ENCODE assay signal across 8 cellular contexts in genomic region chr1:61080408-61081134, GRCh38. TPM values are rescaled to one million over a fixed set of nuclear protein-coding genes. Genes with fewer than 3 reads are reported as not detected.
DNase-seq lines count a peak whose midpoint lies in the region; ATAC-seq and TF ChIP-seq lines count a peak whose summit lies in the region.

No MANE protein-coding gene starts in this region.

- H3K9ac ChIP-seq in IMR-90 (ENCODE audit: low read depth, low read length) = no peak overlapping the region

- H3K18ac ChIP-seq in IMR-90 (ENCODE audit: low read depth, low read length) = no peak overlapping the region

- H3K4me3 Mint-ChIP-seq in naive B cell = peak overlapping the region; percentile 1 to 94 (median 72)

- H3K79me1 ChIP-seq in IMR-90 (ENCODE audit: low read depth in 1 of 2, low read length in 2 of 2) = no peaks in the 10 kb centered on the region

- H3K4me2 ChIP-seq in IMR-90 (ENCODE audit: low read depth, low read length) = peak overlapping the region; percentile 46

- H3K36me3 Mint-ChIP-seq in naive B cell = no peaks in the 10 kb centered on the region

- TF ChIP-seq RAD21 in IMR-90 (IDR thresholded peaks at IDR 0.05; ENCODE audit: low read length) = no peak

- 0 out of 2 replicates have a peak overlapping the region, but pooled peaks have one; percentile 35 for H3K56ac ChIP-seq in IMR-90 (ENCODE audit: extremely low read depth, insufficient read depth, low read length)

- H3K27ac Mint-ChIP-seq in naive B cell = peak overlapping the region in 1 of 6 donors; percentile 34

- H3K36me3 ChIP-seq in BE2C (no peaks in the 10 kb centered on the region), IMR-90 (ENCODE audit: control insufficient read depth, insufficient read depth, low read length) (no peaks in the 10 kb centered on the region)

- no peak overlapping the region for H4K5ac ChIP-seq in IMR-90 (ENCODE audit: low read depth, low read length)

- no peak overlapping the region for H3K27ac ChIP-seq in IMR-90 (ENCODE audit: insufficient read depth, low read length)

- H2BK120ac ChIP-seq in IMR-90 (ENCODE audit: low read depth, low read length) = no peak overlapping the region

- DNase-seq in BE2C = no peak
- DNase-seq in IMR-90 = no peak
- peak; percentile 40 for DNase-seq in cerebellar cortex (ENCODE audit: low spot score)
- no peak for DNase-seq in naive B cell
- DNase-seq in NCI-H510A (lab: John Stamatoyannopoulos, UW) = no peak
- no peak for DNase-seq in stimulated activated CD4-positive, alpha-beta T cell treated with anti-CD3 and anti-CD28 coated beads, Interleukin-4, amount 100 ng/mL, for 24 hours
- DNase-seq in SHP77 (lab: John Stamatoyannopoulos, UW) = no peak

- dilution Hi-C loops in IMR-90 (cut with HindIII; ENCODE audit: low sequenced_read_pairs, unreplicated experiment) = no loop called here

- H4K8ac ChIP-seq in IMR-90 (ENCODE audit: low read depth in 2 of 2, low read length in 2 of 2) = no peak overlapping the region

- H3K4me1 ChIP-seq in BE2C = peaks cover 6% of the 10 kb centered on the region
- H3K4me1 ChIP-seq in IMR-90 (ENCODE audit: control insufficient read depth, insufficient read depth, low read length) = no peaks in the 10 kb centered on the region

- no CpG with 5 or more reads among the region's 7 CpGs for WGBS in IMR-90 (ENCODE audit: extremely low coverage in 2 of 2, insufficient read length in 1 of 2), 2 experiments

- POLR2A ChIA-PET in IMR-90 (lab: Charles Lee; ENCODE audit: unreplicated experiment) = no interaction called here

- H3K4ac ChIP-seq in IMR-90 (ENCODE audit: low read depth, low read length) = no peak overlapping the region

- H2BK5ac ChIP-seq in IMR-90 (ENCODE audit: low read depth, low read length, poor library complexity, severe bottlenecking) = no peak overlapping the region

- no peaks in the 10 kb centered on the region for H3K9me1 ChIP-seq in IMR-90 (ENCODE audit: insufficient read depth, low read length)

- no peak for TF ChIP-seq POLR2A in IMR-90 (IDR thresholded peaks at IDR 0.05; ENCODE audit: low read depth, low read length)

- peak overlapping the region; percentile 62 for H2AFZ ChIP-seq in IMR-90 (replicated peaks; ENCODE audit: low read length, poor library complexity)

- no peaks in the 10 kb centered on the region for H4K20me1 ChIP-seq in IMR-90 (ENCODE audit: insufficient read depth, low read length)

- in situ Hi-C loops in IMR-90 (cut with MboI; ENCODE audit: low sequenced_read_pairs) = no loop called here

- TF ChIP-seq CTCF in BE2C (IDR thresholded peaks at IDR 0.05; ENCODE audit: low read depth, low read length) (no peak), IMR-90 (conservative IDR thresholded peaks at IDR 0.05; ENCODE audit: low read depth, low read length) (no peak)

- H3K27me3 Mint-ChIP-seq in naive B cell = peaks cover 44 to 58% (median 55%) of the 10 kb centered on the region in 3 donors

- no peak overlapping the region for H2BK20ac ChIP-seq in IMR-90 (ENCODE audit: low read depth, low read length)

- H3K9me3 ChIP-seq in BE2C = no peaks in the 10 kb centered on the region
- H3K9me3 ChIP-seq in IMR-90 (ENCODE audit: control insufficient read depth, insufficient read depth, low read length) = no peaks in the 10 kb centered on the region

- intact Hi-C loops in IMR-90 (cut with micrococcal nuclease) = no loop called here

- H3K4me3 ChIP-seq in BE2C (ENCODE audit: low read depth, low read length) (peak overlapping the region; percentile 73), IMR-90 (ENCODE audit: insufficient read depth, low read depth, low read length) (no peak overlapping the region)

- CTCF ChIA-PET in IMR-90 (lab: Yijun Ruan, JAX) = no interaction called here

- H2AK9ac ChIP-seq in IMR-90 (replicated peaks; ENCODE audit: low read depth, low read length, poor library complexity) = no peak overlapping the region

- no peak overlapping the region for H4K91ac ChIP-seq in IMR-90 (ENCODE audit: insufficient read depth, low read depth, low read length)

- H3K23ac ChIP-seq in IMR-90 (ENCODE audit: low read depth, low read length) = peak overlapping the region; percentile 86

- H3K14ac ChIP-seq in IMR-90 (replicated peaks; ENCODE audit: low read depth, low read length) = no peak overlapping the region

- H2BK15ac ChIP-seq in IMR-90 (ENCODE audit: low read depth, low read length) = no peak overlapping the region

- ATAC-seq in IMR-90 (ENCODE audit: low read depth) (no peak), naive B cell (ENCODE audit: low read depth in 2 of 2) (no peak), HG02970 (IDR thresholded peaks at IDR 0.05; ENCODE audit: low FRiP score, unreplicated experiment) (no peak)

- no peak overlapping the region for H2AK5ac ChIP-seq in IMR-90 (ENCODE audit: low read depth, low read length)

- no peaks in the 10 kb centered on the region for H3K27me3 ChIP-seq in BE2C
- no peaks in the 10 kb centered on the region for H3K27me3 ChIP-seq in IMR-90 (ENCODE audit: control insufficient read depth, insufficient read depth, low read length)

- BruUV-seq in IMR-90 (replicated peaks; lab: Mats Ljungman, UMichigan) = no TSS peak

- peaks cover 0 to 2% (median 0%) of the 10 kb centered on the region in 7 donors for H3K9me3 Mint-ChIP-seq in naive B cell

- H3K4me1 Mint-ChIP-seq in naive B cell = peaks cover 33 to 53% (median 48%) of the 10 kb centered on the region in 3 donors

TF ChIP-seq in IMR-90, 13 proteins besides CTCF, POLR2A, EP300 and RAD21:
- no peak for TF ChIP-seq CEBPB (IDR thresholded peaks at IDR 0.05; ENCODE audit: low read depth, low read length)
- TF ChIP-seq RFX5 (IDR thresholded peaks at IDR 0.05; ENCODE audit: low read depth, low read length) = no peak
- TF ChIP-seq MAZ (IDR thresholded peaks at IDR 0.05; ENCODE audit: borderline replicate concordance, low read depth, low read length) = no peak
- no peak for TF ChIP-seq SMC3 (IDR thresholded peaks at IDR 0.05; ENCODE audit: low read depth, low read length)
- no peak for TF ChIP-seq MXI1 (IDR thresholded peaks at IDR 0.05; ENCODE audit: borderline replicate concordance, low read depth, low read length)
- no peak for TF ChIP-seq NFE2L2 (IDR thresholded peaks at IDR 0.05; ENCODE audit: low read depth, low read length)
- TF ChIP-seq ELK1 (IDR thresholded peaks at IDR 0.05; ENCODE audit: borderline replicate concordance, low read depth, low read length) = no peak
- TF ChIP-seq CHD1 (IDR thresholded peaks at IDR 0.05; ENCODE audit: low read depth, low read length) = no peak
- TF ChIP-seq MAFK (IDR thresholded peaks at IDR 0.05; ENCODE audit: low read depth, low read length) = no peak
- no peak for TF ChIP-seq BHLHE40 (IDR thresholded peaks at IDR 0.05; ENCODE audit: low read depth, low read length)
- TF ChIP-seq FOS (IDR thresholded peaks at IDR 0.05; ENCODE audit: low read depth, low read length) = no peak
- TF ChIP-seq RCOR1 (IDR thresholded peaks at IDR 0.05; ENCODE audit: insufficient replicate concordance, low read length) = no peak
- no peak for TF ChIP-seq USF2 (IDR thresholded peaks at IDR 0.05; ENCODE audit: low read depth, low read length)

RNA-seq across cellular contexts. Expression of gene NFIA, which starts 1.8 kb away (rescaled TPM):
- 6.0 TPM for polyA plus RNA-seq in BE2C (2012; ENCODE audit: insufficient read depth, insufficient read length, low read depth)
- total RNA-seq in IMR-90 (2012; rRNA removed) = 2.2 TPM in 2 replicates
- polyA plus RNA-seq in IMR-90 (2012; rRNA removed) (1.6 and 1.8 TPM in 2 replicates), naive B cell (ENCODE audit: low read depth in 6 of 6) (1 to 10 TPM in 4 of 6 donors, under 1 TPM in 2; 0.77 to 5.7 (median 1.4) TPM)
- polyA plus RNA-seq in IMR-90 (2012; cell fraction: cytosol; rRNA removed) = 0.60 and 1.2 TPM in 2 replicates
- 0.83 and 1.2 TPM in 2 replicates for polyA plus RNA-seq in IMR-90 (2012; cell fraction: nucleus; rRNA removed; ENCODE audit: low replicate concordance)
